Comparison of ENCODE assay signal across 7 cellular contexts in genomic region chr15:88657326-88658069, GRCh38. TPM values are rescaled to one million over a fixed set of nuclear protein-coding genes. Genes with fewer than 3 reads are reported as not detected.
A peak's percentile ranks its signal among the peaks of the same experiment; 100 is the strongest.
DNase-seq lines count a peak whose midpoint lies in the region; ATAC-seq, FAIRE-seq and TF ChIP-seq lines count a peak whose summit lies in the region.

No MANE protein-coding gene starts in this region.

- no peak overlapping the region for H3K9ac ChIP-seq in parathyroid adenoma

- ATAC-seq in HG03045 (IDR thresholded peaks at IDR 0.05; ENCODE audit: unreplicated experiment) (no peak), GM19452 (IDR thresholded peaks at IDR 0.05; ENCODE audit: unreplicated experiment) (no peak)

- H3K4me2 ChIP-seq in parathyroid adenoma (ENCODE audit: low read length), result no peak overlapping the region

- H3K36me3 ChIP-seq in parathyroid adenoma (ENCODE audit: control insufficient read depth, insufficient read depth, low read length), result no peaks in the 10 kb centered on the region

- no peak overlapping the region for H3K27ac ChIP-seq in parathyroid adenoma

- no peak for TF ChIP-seq POLR2A in H54 (IDR thresholded peaks at IDR 0.05; ENCODE audit: low read depth, low read length)

- H3K79me2 ChIP-seq in parathyroid adenoma, result no peaks in the 10 kb centered on the region

- no peak overlapping the region for H2AFZ ChIP-seq in parathyroid adenoma

- no peaks in the 10 kb centered on the region for H3K27me3 ChIP-seq in parathyroid adenoma (ENCODE audit: control insufficient read depth, insufficient read depth, low read length)

- TF ChIP-seq CTCF in fibroblast of mammary gland (conservative IDR thresholded peaks at IDR 0.05; ENCODE audit: control insufficient read depth, insufficient read depth, low read depth, low read length), result peak; percentile 84
- TF ChIP-seq CTCF in parathyroid adenoma (IDR thresholded peaks at IDR 0.05), result peak; percentile 37

- DNase-seq in DMS53 (lab: John Stamatoyannopoulos, UW), result peak; percentile 62
- DNase-seq in H54 (ENCODE audit: insufficient read length, low spot score), result peak; percentile 38
- DNase-seq in SK-N-DZ (ENCODE audit: low spot score), result peak; percentile 57
- DNase-seq in fibroblast of mammary gland (ENCODE audit: low read depth), result peak; percentile 59

- H3K4me3 ChIP-seq in fibroblast of mammary gland (ENCODE audit: control insufficient read depth, low read depth, low read length) (no peak overlapping the region), parathyroid adenoma (ENCODE audit: low read depth, low read length) (no peak overlapping the region)

- H3K4me1 ChIP-seq in parathyroid adenoma, result no peaks in the 10 kb centered on the region

- H3K9me3 ChIP-seq in parathyroid adenoma (ENCODE audit: control insufficient read depth, low read length), result no peaks in the 10 kb centered on the region

- FAIRE-seq in H54 (lab: Jason Lieb, UNC), result no peak

RNA-seq across cellular contexts. Expression of gene ISG20, which starts 18.7 kb away (rescaled TPM):
- polyA plus RNA-seq in SK-N-DZ (2014; cell fraction: cytosol; rRNA removed), result 2.3 and 3.0 TPM in 2 replicates
- 1.5 and 5.3 TPM in 2 replicates for polyA plus RNA-seq in SK-N-DZ (2014; cell fraction: nucleus; rRNA removed)

RNA-seq across cellular contexts. Expression of gene AEN, which starts 36.4 kb away (rescaled TPM):
- 54.6 and 62.0 TPM in 2 replicates for polyA plus RNA-seq in SK-N-DZ (2014; cell fraction: cytosol; rRNA removed)
- 58.0 and 62.1 TPM in 2 replicates for polyA plus RNA-seq in SK-N-DZ (2014; cell fraction: nucleus; rRNA removed)
